Comparison of ENCODE assay signal across 8 cellular contexts in genomic region chr9:19028835-19029451, GRCh38. TPM values are rescaled to one million over a fixed set of nuclear protein-coding genes. Genes with fewer than 3 reads are reported as not detected.
DNase-seq lines count a peak whose midpoint lies in the region; ATAC-seq and TF ChIP-seq lines count a peak whose summit lies in the region.

No MANE protein-coding gene starts in this region.

- H3K36me3 Mint-ChIP-seq in Calu3 (ENCODE audit: insufficient read depth, unreplicated experiment) = no peaks in the 10 kb centered on the region

- TF ChIP-seq POLR2A in adrenal gland (IDR thresholded peaks at IDR 0.05) = no peak

- peaks cover 15% of the 10 kb centered on the region for H3K27me3 Mint-ChIP-seq in Calu3 (ENCODE audit: unreplicated experiment)

- H3K4me3 ChIP-seq in adrenal gland (peak overlapping the region in 1 of 4 donors; percentile 25), heart right ventricle (no peak overlapping the region)

- no peak overlapping the region for H3K4me3 Mint-ChIP-seq in Calu3 (ENCODE audit: low read depth, unreplicated experiment)

- H3K36me3 ChIP-seq in adrenal gland (replicated peaks in 1 of 2) (no peaks in the 10 kb centered on the region), heart right ventricle (no peaks in the 10 kb centered on the region)

- TF ChIP-seq CTCF in Calu3 (IDR thresholded peaks at IDR 0.05; ENCODE audit: unreplicated experiment) (peak; percentile 40), adrenal gland (IDR thresholded peaks at IDR 0.05) (peak; percentile 66 to 86 (median 82)), heart right ventricle (IDR thresholded peaks at IDR 0.05) (peak; percentile 60 to 86 (median 78))

- H3K27ac ChIP-seq in adrenal gland (no peak overlapping the region), heart right ventricle (no peak overlapping the region)

- H3K27ac Mint-ChIP-seq in Calu3 (ENCODE audit: unreplicated experiment) = no peak overlapping the region

- no TSS peak for BruUV-seq in Calu3 (replicated peaks; lab: Mats Ljungman, UMichigan)

- H3K27me3 ChIP-seq in adrenal gland (peaks cover 3% of the 10 kb centered on the region), heart right ventricle (peaks cover 0 to 5% (median 0%) of the 10 kb centered on the region in 7 donors)

- ATAC-seq in HG03460 (IDR thresholded peaks at IDR 0.05; ENCODE audit: unreplicated experiment) = peak; percentile 64
- ATAC-seq in heart right ventricle = peak in 6 of 8 donors; percentile 65 to 81 (median 74)
- peak; percentile 72 for ATAC-seq in sciatic nerve

- H3K4me1 Mint-ChIP-seq in Calu3 (ENCODE audit: low read depth, unreplicated experiment) = no peaks in the 10 kb centered on the region

- H3K9me3 Mint-ChIP-seq in Calu3 (ENCODE audit: low read depth, unreplicated experiment) = no peaks in the 10 kb centered on the region

- CTCF ChIA-PET in Calu3 (lab: Charles Lee) = no interaction called here

- WGBS in adrenal gland, 4 donors = 17 to 24% (median 18%) methylated on average over 8 of the region's 8 CpGs
- 21 to 26% methylated on average over 8 of the region's 8 CpGs for WGBS in heart right ventricle, 2 donors

- peaks cover 0 to 4% of the 10 kb centered on the region in 2 donors for H3K4me1 ChIP-seq in adrenal gland (replicated peaks in 1 of 2)
- peaks cover 0 to 12% (median 0%) of the 10 kb centered on the region in 9 donors for H3K4me1 ChIP-seq in heart right ventricle

- DNase-seq in Calu3 (peak; percentile 42), GM19240 (ENCODE audit: insufficient read length, low spot score) (peak; percentile 69), NCI-H526 treated with DMSO at 0.1 percent for 48 hours (lab: John Stamatoyannopoulos, UW) (peak; percentile 38), adrenal gland (peak; percentile 37 to 72 (median 57)), heart right ventricle (peak in 1 of 2 donors; percentile 60), sciatic nerve (ENCODE audit: low spot score) (no peak), activated gamma-delta T cell treated with Interleukin-2 at 50 U/mL for 16 hours (no peak)

- H3K9me3 ChIP-seq in adrenal gland (replicated peaks in 1 of 3) (no peaks in the 10 kb centered on the region), heart right ventricle (no peaks in the 10 kb centered on the region)

- intact Hi-C loops in Calu3 (cut with micrococcal nuclease; ENCODE audit: unreplicated experiment) = loop anchor here (5.0 kb wide), 2 partner anchors 1217 to 1497 kb away; no protein-coding TSS in a partner anchor
- intact Hi-C loops in adrenal gland (cut with DNase I) = no loop called here
- intact Hi-C loops in heart right ventricle (cut with DNase I) = loop anchor here (1.0 to 10.0 kb wide), 10 partner anchors 582 to 1217 kb away; no protein-coding TSS in a partner anchor
- intact Hi-C loops in sciatic nerve (cut with DNase I) = no loop called here

RNA-seq across cellular contexts. Expression of gene SAXO1, which starts 4.1 kb away (rescaled TPM):
- total RNA-seq in Calu3 (2022) (0.29 TPM in 1 of 2 replicates, not detected in the other), adrenal gland (under 1 TPM in 5 of 8 donors, not detected in 3; under 0.01 to 0.94 (median 0.23) TPM), heart right ventricle (under 1 TPM in 1 of 10 donors, not detected in 9; 0.06 TPM), sciatic nerve (0.49 TPM)
- polyA plus RNA-seq in adrenal gland (under 1 TPM in 2 of 3 donors, not detected in 1; 0.03 to 0.24 TPM), heart right ventricle (not detected)

RNA-seq across cellular contexts. Expression of gene RRAGA, which starts 20.3 kb away (rescaled TPM):
- total RNA-seq in Calu3 (2022) (39.7 and 40.6 TPM in 2 replicates), adrenal gland (100 to 1,000 TPM in 3 of 8 donors, 10 to 100 TPM in 5; 41.8 to 115 (median 89.0) TPM), heart right ventricle (10 to 100 TPM; 74.7 to 97.8 (median 81.3) TPM), sciatic nerve (85.2 TPM)
- polyA plus RNA-seq in adrenal gland (10 to 100 TPM; 29.5 to 95.1 (median 45.4) TPM), heart right ventricle (100 to 1,000 TPM in 1 of 2 donors, 10 to 100 TPM in 1; 24.7 to 100 TPM)

Comparison
In these comparisons a context has a peak if more than half of its experiments do, and no peak if none do; other contexts are left out.
1. DNase-seq: peak in Calu3 (single experiment), GM19240 (single experiment), NCI-H526 treated with DMSO at 0.1 percent for 48 hours (single experiment) and adrenal gland (7 of 7); none in sciatic nerve (single experiment) and activated gamma-delta T cell treated with Interleukin-2 at 50 U/mL for 16 hours (single experiment).
2. intact Hi-C loops: an anchor here in Calu3 (5.0 kb wide) and heart right ventricle (1.0 to 10.0 kb wide); none called in adrenal gland and sciatic nerve.
3. Peak in every context shown above with its lines, with median percentiles within 50 percentile points of each other: CTCF ChIP-seq and ATAC-seq.